24 cellular contexts compared by ENCODE assay signal in the genomic region with DNA sequence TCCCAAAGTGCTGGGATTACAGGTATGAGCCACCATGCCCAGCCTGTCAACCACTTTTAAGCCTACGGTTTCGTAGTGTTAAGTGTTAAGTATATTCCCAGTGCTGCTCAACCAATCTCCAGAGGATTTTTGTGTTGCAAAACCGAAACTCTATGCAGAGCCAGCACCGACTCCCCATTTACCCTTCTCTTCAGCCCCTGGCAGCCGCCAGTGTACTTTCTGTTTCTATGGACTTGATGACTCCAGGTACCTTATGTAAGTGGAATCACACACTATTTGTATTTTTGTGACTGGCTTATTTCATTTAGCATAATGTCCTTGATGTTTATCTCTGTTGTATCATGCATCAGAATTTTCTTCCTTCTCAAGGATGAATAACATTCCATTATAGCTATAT. TPM values are rescaled to one million over a fixed set of nuclear protein-coding genes. Genes with fewer than 3 reads are reported as not detected.
DNase-seq lines count a peak whose midpoint lies in the region; ATAC-seq, FAIRE-seq and TF ChIP-seq lines count a peak whose summit lies in the region.
"Had no signal": no experiment of that assay in that cellular context is flagged by ENCODE, and none has a peak within 500 bp of the region (broad histone marks: within the 10 kb centered on the region; RNA-seq: fewer than 3 reads in every experiment).

No MANE protein-coding gene starts in this region.

- H3K4me3 ChIP-seq in HepG2 (replicated peaks in 1 of 3; ENCODE audit: insufficient read depth in 1 of 3, low read depth in 2 of 3, low read length in 3 of 3) (peak overlapping the region; percentile 73 to 79 (median 75)), thyroid gland (replicated peaks in 1 of 3) (no peak overlapping the region), OCI-LY7 (ENCODE audit: low read depth, low read length, poor library complexity, severe bottlenecking) (no peak overlapping the region)

- BruUV-seq in HepG2 (replicated peaks; lab: Mats Ljungman, UMichigan), result no TSS peak
- no TSS peak for BruUV-seq in OCI-LY7 (replicated peaks; lab: Mats Ljungman, UMichigan)

- peaks cover 27% of the 10 kb centered on the region for H3K79me2 ChIP-seq in HepG2 (ENCODE audit: insufficient read depth, low read length)
- H3K79me2 ChIP-seq in OCI-LY7 (ENCODE audit: insufficient read depth, low read depth, low read length), result no peaks in the 10 kb centered on the region

- peak; percentile 3 for DNase-seq in activated effector memory CD4-positive, alpha-beta T cell treated with anti-CD3 and anti-CD28 coated beads, Interleukin-2, amount 50 U/mL, for 16 hours
- DNase-seq in activated effector memory CD4-positive, alpha-beta T cell treated with Interleukin-2 at 50 U/mL for 16 hours, result no peak
- peak; percentile 44 for DNase-seq in HepG2 (ENCODE audit: low spot score)
- peak; percentile 13 for DNase-seq in sciatic nerve (ENCODE audit: low spot score)
- DNase-seq in effector CD4-positive, alpha-beta T cell, result no peak
- no peak for DNase-seq in thyroid gland
- no peak for DNase-seq in OCI-LY7 (ENCODE audit: low spot score)
- DNase-seq: 8988T, DMS53, GDM1, H7, HFFc6, KBM-7, MM.1S, NCI-H1048, NCI-H1417 treated with DMSO at 0.1 percent for 48 hours, NCI-H187 treated with DMSO at 0.1 percent for 48 hours, NCI-H2107, NCI-H446 treated with DMSO at 0.1 percent for 48 hours, NCI-H69, SIG-M5 had no signal

- H3K27ac ChIP-seq in HepG2 (ENCODE audit: extremely low read length, insufficient read depth, low read length) (peak overlapping the region; percentile 86), thyroid gland (no peak overlapping the region), OCI-LY7 (ENCODE audit: low read depth, low read length, poor library complexity, severe bottlenecking) (no peak overlapping the region)
- H3K27ac ChIP-seq: C4-2B had no signal

- H3K36me3 ChIP-seq in HepG2 (replicated peaks in 1 of 2; ENCODE audit: control insufficient read depth in 1 of 2, insufficient read depth in 2 of 2, low read length in 2 of 2), result peaks cover 6 to 29% of the 10 kb centered on the region in 2 experiments
- H3K36me3 ChIP-seq in thyroid gland, result no peaks in the 10 kb centered on the region
- no peaks in the 10 kb centered on the region for H3K36me3 ChIP-seq in OCI-LY7 (ENCODE audit: insufficient read depth, low read length)

- TF ChIP-seq CTCF in HepG2 (CRISPR knock-in tag; IDR thresholded peaks at IDR 0.05) (no peak), thyroid gland (IDR thresholded peaks at IDR 0.05) (no peak), OCI-LY7 (conservative IDR thresholded peaks at IDR 0.05; ENCODE audit: low read length) (no peak)

- WGBS in HepG2 (ENCODE audit: low lambda C conversion rate), result 8% methylated on average over 5 of the region's 5 CpGs
- WGBS in thyroid gland, 2 donors, result 64 to 69% methylated on average over 5 of the region's 5 CpGs

- CTCF ChIA-PET in HepG2 (lab: Yijun Ruan, JAX; ENCODE audit: low intra/inter-chr PET ratio, low total read pairs), result no interaction called here
- CTCF ChIA-PET in OCI-LY7 (lab: Charles Lee; ENCODE audit: unreplicated experiment), result no interaction called here

- TF ChIP-seq EP300 in HepG2 (IDR thresholded peaks at IDR 0.05; ENCODE audit: low read depth in 2 of 2, low read length in 2 of 2), result no peak
- TF ChIP-seq EP300 in HepG2 (CRISPR knock-in tag; IDR thresholded peaks at IDR 0.05; ENCODE audit: borderline replicate concordance), result no peak

- H3K4me2 ChIP-seq in HepG2 (ENCODE audit: low read depth, low read length) (peak overlapping the region; percentile 88), OCI-LY7 (ENCODE audit: low read length) (no peak overlapping the region)

- H3K27me3 ChIP-seq in HepG2 (ENCODE audit: control insufficient read depth in 1 of 2, insufficient read depth in 2 of 2, low read length in 2 of 2), result no peaks in the 10 kb centered on the region; a peak in 1 of 5 replicates
- no peaks in the 10 kb centered on the region for H3K27me3 ChIP-seq in thyroid gland

- no peak overlapping the region for H2AFZ ChIP-seq in HepG2 (ENCODE audit: low read length)
- H2AFZ ChIP-seq in OCI-LY7 (ENCODE audit: low read length), result no peak overlapping the region

- in situ Hi-C loops in HepG2 (cut with HindIII; ENCODE audit: extremely low pct_ligation_motif_present, low pct_unique_long_range_greater_than_20kb), result no loop called here

- ATAC-seq in HepG2 (peak; percentile 28; the same call in 1 of the 3 replicates), sciatic nerve (no peak)

- TF ChIP-seq RAD21 in HepG2 (CRISPR knock-in tag; IDR thresholded peaks at IDR 0.05), result no peak

- no peak for FAIRE-seq in HepG2 (lab: Jason Lieb, UNC)
- FAIRE-seq: D721Med, GM19239 had no signal

- POLR2A ChIA-PET in HepG2 (lab: Yijun Ruan, JAX), result no interaction called here
- POLR2A ChIA-PET in OCI-LY7 (lab: Charles Lee), result no interaction called here

- no peaks in the 10 kb centered on the region for H3K9me2 ChIP-seq in OCI-LY7 (ENCODE audit: insufficient read depth, low read length)

- peak overlapping the region; percentile 88 for H3K9ac ChIP-seq in HepG2 (ENCODE audit: insufficient read depth, low read depth, low read length)

- TF ChIP-seq POLR2A in HepG2 (IDR thresholded peaks at IDR 0.05; ENCODE audit: insufficient read depth in 1 of 2, low read depth in 2 of 2, low read length in 2 of 2), result no peak
- no peak for TF ChIP-seq POLR2A in thyroid gland (IDR thresholded peaks at IDR 0.05)

- no peaks in the 10 kb centered on the region for H3K9me3 ChIP-seq in HepG2 (ENCODE audit: low read length)
- H3K9me3 ChIP-seq in thyroid gland, result no peaks in the 10 kb centered on the region
- H3K9me3 ChIP-seq in OCI-LY7 (ENCODE audit: low read length), result no peaks in the 10 kb centered on the region

- peaks cover 4% of the 10 kb centered on the region; the same call in 1 of the 2 replicates for H4K20me1 ChIP-seq in HepG2 (ENCODE audit: insufficient read depth, low read length)
- H4K20me1 ChIP-seq in OCI-LY7 (ENCODE audit: insufficient read depth, low read length), result no peaks in the 10 kb centered on the region

- H3K4me1 ChIP-seq in HepG2 (ENCODE audit: insufficient read depth, low read length) (peaks cover 64% of the 10 kb centered on the region), thyroid gland (no peaks in the 10 kb centered on the region), OCI-LY7 (ENCODE audit: insufficient read depth, low read length, poor library complexity, severe bottlenecking) (no peaks in the 10 kb centered on the region)

- intact Hi-C loops in HepG2 (cut with micrococcal nuclease; ENCODE audit: unreplicated experiment) (no loop called here), sciatic nerve (cut with DNase I) (no loop called here), thyroid gland (cut with DNase I) (no loop called here), OCI-LY7 (cut with micrococcal nuclease; ENCODE audit: unreplicated experiment) (no loop called here)

RNA-seq across cellular contexts. Expression of a gene that starts 1.1 kb away (rescaled TPM):
- total RNA-seq in HepG2 (2016; rRNA removed; fragmentation: Illumina TruSeq; extraction: Trizol) (193 and 253 TPM in 2 replicates), sciatic nerve (not detected), thyroid gland (not detected), OCI-LY7 (2022) (not detected in 2 replicates)
- total RNA-seq in HepG2 (2016; cell fraction: cytosol; rRNA removed; fragmentation: Illumina TruSeq; extraction: Trizol; ENCODE audit: low read depth), result 21.6 and 21.7 TPM in 2 replicates
- 195 and 269 TPM in 2 replicates for total RNA-seq in HepG2 (2016; cell fraction: insoluble cytoplasmic fraction; rRNA removed; fragmentation: Illumina TruSeq; extraction: Trizol)
- 48.2 and 49.6 TPM in 2 replicates for total RNA-seq in HepG2 (2016; cell fraction: membrane; rRNA removed; fragmentation: Illumina TruSeq; extraction: Trizol)
- total RNA-seq in HepG2 (2016; cell fraction: nucleus; rRNA removed; fragmentation: Illumina TruSeq; extraction: Trizol), result 55.5 and 64.8 TPM in 2 replicates
- polyA plus RNA-seq in HepG2 (2011; rRNA removed), result 137 TPM in 2 replicates
- 83.4 and 154 TPM in 2 replicates for polyA plus RNA-seq in HepG2 (2011; cell fraction: cytosol; rRNA removed)
- 9.5 and 20.0 TPM in 2 replicates for polyA plus RNA-seq in HepG2 (2011; cell fraction: nucleus; rRNA removed)
- polyA plus RNA-seq in HepG2 (2012), result 181 and 272 TPM in 2 replicates
- 18.6 and 19.7 TPM in 2 replicates for polyA plus RNA-seq in HepG2 (2016; cell fraction: cytosol; fragmentation: Illumina TruSeq; extraction: Trizol; ENCODE audit: low read depth)
- polyA plus RNA-seq in HepG2 (2016; cell fraction: insoluble cytoplasmic fraction; fragmentation: Illumina TruSeq; extraction: Trizol; ENCODE audit: low read depth), result 251 and 282 TPM in 2 replicates
- 36.2 and 37.2 TPM in 2 replicates for polyA plus RNA-seq in HepG2 (2016; cell fraction: membrane; fragmentation: Illumina TruSeq; extraction: Trizol; ENCODE audit: low read depth)
- 76.3 and 82.2 TPM in 2 replicates for polyA plus RNA-seq in HepG2 (2016; cell fraction: nucleus; fragmentation: Illumina TruSeq; extraction: Trizol; ENCODE audit: insufficient read depth, low read depth)
- polyA minus RNA-seq in HepG2 (2011; rRNA and poly(A)+ RNA removed; ENCODE audit: low replicate concordance), result 41.9 TPM in 1 of 2 replicates, not detected in the other
- 45.3 and 61.8 TPM in 2 replicates for polyA minus RNA-seq in HepG2 (2011; cell fraction: cytosol; rRNA and poly(A)+ RNA removed)
- polyA minus RNA-seq in HepG2 (2011; cell fraction: nucleus; rRNA and poly(A)+ RNA removed), result 34.4 and 58.8 TPM in 2 replicates
- total RNA-seq in OCI-LY7 (2014; rRNA removed; shearing (Covaris generic)), result not detected in 2 replicates
- total RNA-seq: H7, HFFc6 had no signal

RNA-seq across cellular contexts. Expression of a gene that starts 26.0 kb away (rescaled TPM):
- total RNA-seq in HepG2 (2016; rRNA removed; fragmentation: Illumina TruSeq; extraction: Trizol) (not detected in 2 replicates), sciatic nerve (not detected), thyroid gland (not detected), OCI-LY7 (2022) (not detected in 2 replicates)
- not detected in 2 replicates for total RNA-seq in HepG2 (2016; cell fraction: cytosol; rRNA removed; fragmentation: Illumina TruSeq; extraction: Trizol; ENCODE audit: low read depth)
- not detected in 2 replicates for total RNA-seq in HepG2 (2016; cell fraction: insoluble cytoplasmic fraction; rRNA removed; fragmentation: Illumina TruSeq; extraction: Trizol)
- not detected in 2 replicates for total RNA-seq in HepG2 (2016; cell fraction: membrane; rRNA removed; fragmentation: Illumina TruSeq; extraction: Trizol)
- total RNA-seq in HepG2 (2016; cell fraction: nucleus; rRNA removed; fragmentation: Illumina TruSeq; extraction: Trizol), result not detected in 2 replicates
- not detected in 2 replicates for polyA plus RNA-seq in HepG2 (2011; rRNA removed)
- not detected in 2 replicates for polyA plus RNA-seq in HepG2 (2011; cell fraction: cytosol; rRNA removed)
- polyA plus RNA-seq in HepG2 (2011; cell fraction: nucleus; rRNA removed), result not detected in 2 replicates
- polyA plus RNA-seq in HepG2 (2012), result not detected in 2 replicates
- polyA plus RNA-seq in HepG2 (2016; cell fraction: cytosol; fragmentation: Illumina TruSeq; extraction: Trizol; ENCODE audit: low read depth), result not detected in 2 replicates
- polyA plus RNA-seq in HepG2 (2016; cell fraction: insoluble cytoplasmic fraction; fragmentation: Illumina TruSeq; extraction: Trizol; ENCODE audit: low read depth), result not detected in 2 replicates
- polyA plus RNA-seq in HepG2 (2016; cell fraction: membrane; fragmentation: Illumina TruSeq; extraction: Trizol; ENCODE audit: low read depth), result not detected in 2 replicates
- polyA plus RNA-seq in HepG2 (2016; cell fraction: nucleus; fragmentation: Illumina TruSeq; extraction: Trizol; ENCODE audit: insufficient read depth, low read depth), result not detected in 2 replicates
- polyA minus RNA-seq in HepG2 (2011; rRNA and poly(A)+ RNA removed; ENCODE audit: low replicate concordance), result not detected in 2 replicates
- polyA minus RNA-seq in HepG2 (2011; cell fraction: cytosol; rRNA and poly(A)+ RNA removed), result not detected in 2 replicates
- polyA minus RNA-seq in HepG2 (2011; cell fraction: nucleus; rRNA and poly(A)+ RNA removed), result not detected in 2 replicates
- total RNA-seq in OCI-LY7 (2014; rRNA removed; shearing (Covaris generic)), result not detected in 2 replicates
- total RNA-seq: H7, HFFc6 had no signal

Comparison
In these comparisons a context has a peak if more than half of its experiments do, and no peak if none do; other contexts are left out.
1. DNase-seq: peak in activated effector memory CD4-positive, alpha-beta T cell treated with anti-CD3 and anti-CD28 coated beads, Interleukin-2, amount 50 U/mL, for 16 hours (single experiment), HepG2 (single experiment) and sciatic nerve (single experiment); none in activated effector memory CD4-positive, alpha-beta T cell treated with Interleukin-2 at 50 U/mL for 16 hours (single experiment), effector CD4-positive, alpha-beta T cell (single experiment), thyroid gland (0 of 2) and OCI-LY7 (single experiment).
2. H3K4me3 ChIP-seq: peak in HepG2 (3 of 3); none in thyroid gland (0 of 3) and OCI-LY7 (single experiment).
3. RNA of a gene that starts 1.1 kb away (total RNA-seq): 21.6 to 269 TPM in HepG2; not detected in sciatic nerve (single experiment), not detected in thyroid gland and not detected in OCI-LY7; every median in the first group is over 10 times any median in the second.